In the genomic region with DNA sequence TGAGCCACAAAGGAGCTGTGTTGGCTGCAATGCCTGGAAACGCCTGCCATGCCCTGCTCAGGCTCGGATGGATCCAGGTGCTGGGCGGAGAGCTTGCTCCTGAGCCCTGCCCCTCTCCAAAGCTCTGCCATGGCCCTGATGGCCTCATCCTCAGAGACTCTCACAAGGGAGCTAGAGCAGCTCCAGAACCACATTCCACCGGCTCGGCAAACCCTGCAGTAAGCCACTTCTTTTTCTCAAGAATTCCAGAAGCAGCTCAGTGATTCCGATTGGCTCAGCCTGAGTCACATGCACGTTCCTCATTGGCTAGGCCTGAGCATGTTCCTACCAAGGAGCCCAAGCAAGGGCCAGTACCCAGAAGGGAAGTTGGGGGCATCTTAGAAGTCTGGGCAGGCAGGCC, we compare ENCODE assay signal across 1 cellular context.
TF ChIP-seq lines count a peak whose summit lies in the region.

No MANE protein-coding gene starts in this region.

TF ChIP-seq in GM23338, 12 proteins besides CTCF, POLR2A, EP300 and RAD21 (continued from another document):
- TF ChIP-seq CREB1 (CRISPR knock-in tag; IDR thresholded peaks at IDR 0.05; ENCODE audit: low read depth): no peak
TF ChIP-seq in GM23338: peak in this region for 0.
